ENCODE assay signal across 10 cellular contexts in the genomic region with DNA sequence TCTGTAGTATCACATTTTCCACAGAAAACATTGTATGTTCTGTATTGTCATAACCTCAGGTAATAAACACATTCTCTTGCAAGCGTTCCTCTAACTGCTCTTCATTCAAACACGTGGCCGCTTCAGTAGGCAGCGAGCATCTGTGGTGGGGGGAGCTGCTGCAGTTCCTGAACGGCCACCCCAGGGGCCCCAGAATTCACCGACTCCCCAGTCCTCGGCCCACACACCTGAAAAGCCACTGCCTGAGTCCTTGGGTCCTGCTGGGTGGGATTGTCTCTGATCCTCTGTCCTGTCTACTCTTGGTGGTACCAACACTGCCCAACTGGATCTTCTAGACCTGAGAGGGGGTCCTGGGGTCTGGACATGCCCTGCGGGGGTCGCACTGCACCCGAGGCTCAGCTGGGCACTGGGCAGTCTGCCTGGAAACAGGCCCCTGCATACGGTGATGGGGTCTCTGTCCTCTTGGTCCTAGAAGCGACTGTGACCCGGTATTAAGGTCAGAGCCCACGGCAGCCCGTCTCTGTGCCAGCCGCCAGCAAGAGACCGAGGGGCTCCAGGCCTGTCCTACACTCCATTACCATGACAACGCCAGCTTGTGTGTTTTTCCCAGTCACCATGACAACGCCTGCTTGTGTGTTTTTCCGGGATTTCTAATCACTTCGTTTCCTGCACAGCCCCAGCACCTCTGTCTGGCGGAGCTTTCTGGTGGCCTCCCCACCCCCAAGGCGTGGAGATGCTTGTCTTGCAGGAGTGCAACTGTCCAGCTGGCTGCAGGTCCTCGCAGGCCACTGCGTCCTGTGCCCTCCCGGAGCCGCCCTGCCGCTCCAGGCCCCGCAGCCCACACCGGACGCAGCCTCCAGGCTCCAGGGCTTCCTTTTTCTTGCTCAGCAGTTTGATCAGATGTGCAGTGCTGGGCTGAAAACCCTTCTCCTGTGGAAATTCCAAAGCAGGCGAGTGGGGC. TPM values are rescaled to one million over a fixed set of nuclear protein-coding genes. Genes with fewer than 3 reads are reported as not detected.
A peak's percentile ranks its signal among the peaks of the same experiment; 100 is the strongest.
DNase-seq lines count a peak whose midpoint lies in the region; ATAC-seq and TF ChIP-seq lines count a peak whose summit lies in the region.
"Had no signal": no experiment of that assay in that cellular context is flagged by ENCODE, and none has a peak within 500 bp of the region (broad histone marks: within the 10 kb centered on the region; RNA-seq: fewer than 3 reads in every experiment).

No MANE protein-coding gene starts in this region.

- no peak for TF ChIP-seq POLR2A in body of pancreas (IDR thresholded peaks at IDR 0.05)

- H3K4me3 ChIP-seq in HUES64 (ENCODE audit: low read length) (no peak overlapping the region), body of pancreas (no peak overlapping the region), retinal pigment epithelial cell (ENCODE audit: low read length) (no peak overlapping the region)

- no peak overlapping the region for H3K27ac ChIP-seq in HUES64 (ENCODE audit: low read depth, low read length)
- H3K27ac ChIP-seq in body of pancreas: peak overlapping the region in 2 of 4 donors; percentile 21 to 29

- H3K9me3 ChIP-seq in HUES64 (ENCODE audit: insufficient read depth, low read depth, low read length) (no peaks in the 10 kb centered on the region), body of pancreas (no peaks in the 10 kb centered on the region)

- peak in 3 of 4 donors; percentile 42 to 64 (median 49) for DNase-seq in body of pancreas
- no peak for DNase-seq in immature natural killer cell
- DNase-seq in retinal pigment epithelial cell (ENCODE audit: low read depth): peak; percentile 76
- DNase-seq in glutamatergic neuron: no peak
- DNase-seq in HUDEP-2 (lab: John Stamatoyannopoulos, UW; ENCODE audit: unreplicated experiment in 76 of 76): no peak
- DNase-seq: NCI-H1048; stimulated activated CD4-positive, alpha-beta T cell treated with anti-CD3 and anti-CD28 coated beads, Interleukin-2, amount 100 ng/mL, for 48 hours had no signal

- H3K27me3 Mint-ChIP-seq in immature natural killer cell (ENCODE audit: low read depth in 3 of 3): peaks cover under 1 to 7% (median 3%) of the 10 kb centered on the region in 3 donors
- peaks cover 7% of the 10 kb centered on the region for H3K27me3 Mint-ChIP-seq in glutamatergic neuron (ENCODE audit: unreplicated experiment)

- no peaks in the 10 kb centered on the region for H3K9me3 Mint-ChIP-seq in immature natural killer cell
- H3K9me3 Mint-ChIP-seq in glutamatergic neuron (ENCODE audit: unreplicated experiment): peaks cover 4% of the 10 kb centered on the region

- H3K4me1 ChIP-seq in HUES64 (ENCODE audit: insufficient read depth, low read length) (no peaks in the 10 kb centered on the region), body of pancreas (no peaks in the 10 kb centered on the region)

- H3K27ac Mint-ChIP-seq in immature natural killer cell: peak overlapping the region in 5 of 6 donors; percentile 49 to 77 (median 68)
- no peak overlapping the region for H3K27ac Mint-ChIP-seq in glutamatergic neuron (ENCODE audit: unreplicated experiment)

- no peaks in the 10 kb centered on the region for H3K27me3 ChIP-seq in HUES64 (ENCODE audit: insufficient read depth, low read length)
- no peaks in the 10 kb centered on the region for H3K27me3 ChIP-seq in body of pancreas

- intact Hi-C loops in body of pancreas (cut with DNase I): no loop called here

- H3K4me3 Mint-ChIP-seq in immature natural killer cell (no peak overlapping the region), glutamatergic neuron (ENCODE audit: unreplicated experiment) (no peak overlapping the region)

- ATAC-seq in body of pancreas (no peak), GM19452 (IDR thresholded peaks at IDR 0.05; ENCODE audit: unreplicated experiment) (no peak), HG03095 (IDR thresholded peaks at IDR 0.05; ENCODE audit: unreplicated experiment) (no peak)

- H3K36me3 ChIP-seq in HUES64 (ENCODE audit: insufficient read depth, low read length) (peaks cover 86% of the 10 kb centered on the region), body of pancreas (replicated peaks in 1 of 2; ENCODE audit: insufficient read depth in 1 of 2, low read depth in 2 of 2) (peaks cover 8 to 49% of the 10 kb centered on the region in 2 donors)

- 93% methylated on average over 32 of the region's 32 CpGs for WGBS in HUES64
- WGBS in body of pancreas, 2 donors: 75 to 87% methylated on average over 25 to 32 of the region's 32 CpGs

- H3K36me3 Mint-ChIP-seq in immature natural killer cell (peaks cover under 1 to 10% (median 4%) of the 10 kb centered on the region in 3 donors), glutamatergic neuron (ENCODE audit: unreplicated experiment) (no peaks in the 10 kb centered on the region)

- H3K4me1 Mint-ChIP-seq in immature natural killer cell (peaks cover 15 to 30% of the 10 kb centered on the region in 2 donors), glutamatergic neuron (ENCODE audit: low read depth, unreplicated experiment) (peaks cover 2% of the 10 kb centered on the region)

- H3K9ac ChIP-seq in HUES64 (ENCODE audit: low read depth, low read length): 0 out of 2 replicates have a peak overlapping the region, but pooled peaks have one; percentile 26

- no peak for TF ChIP-seq CTCF in body of pancreas (IDR thresholded peaks at IDR 0.05)
- TF ChIP-seq CTCF in retinal pigment epithelial cell (conservative IDR thresholded peaks at IDR 0.05; ENCODE audit: low read depth, low read length): no peak
- TF ChIP-seq CTCF in glutamatergic neuron (IDR thresholded peaks at IDR 0.05; ENCODE audit: partially characterized antibody, unreplicated experiment): no peak

RNA-seq across cellular contexts. Expression of gene CTBP1, which starts 16.0 kb away (rescaled TPM):
- 90.6 TPM for polyA plus RNA-seq in HUES64 (2013, experiment 1 of 2)
- 98.6 TPM for polyA plus RNA-seq in HUES64 (2013, experiment 2 of 2)
- 100 to 1,000 TPM; 148 to 458 TPM for total RNA-seq in body of pancreas
- 100 to 1,000 TPM in 1 of 3 donors, 10 to 100 TPM in 2; 72.1 to 110 (median 77.7) TPM for polyA plus RNA-seq in immature natural killer cell
- total RNA-seq in glutamatergic neuron (ENCODE audit: unreplicated experiment): 302 TPM

RNA-seq across cellular contexts. Expression of gene MAEA, which starts 56.8 kb away (rescaled TPM):
- polyA plus RNA-seq in HUES64 (2013, experiment 1 of 2): 77.0 TPM
- polyA plus RNA-seq in HUES64 (2013, experiment 2 of 2): 74.8 TPM
- 10 to 100 TPM; 68.7 to 88.0 TPM for total RNA-seq in body of pancreas
- 10 to 100 TPM; 60.7 to 76.0 (median 72.9) TPM for polyA plus RNA-seq in immature natural killer cell
- 77.2 TPM for total RNA-seq in glutamatergic neuron (ENCODE audit: unreplicated experiment)

Comparison
In these comparisons a context has a peak if more than half of its experiments do, and no peak if none do; other contexts are left out.
1. DNase-seq: peak in body of pancreas (3 of 4) and retinal pigment epithelial cell (single experiment); none in immature natural killer cell (0 of 3), glutamatergic neuron (single experiment) and HUDEP-2 (0 of 76).